ENCODE assay signal across 1 cellular context in the genomic region with DNA sequence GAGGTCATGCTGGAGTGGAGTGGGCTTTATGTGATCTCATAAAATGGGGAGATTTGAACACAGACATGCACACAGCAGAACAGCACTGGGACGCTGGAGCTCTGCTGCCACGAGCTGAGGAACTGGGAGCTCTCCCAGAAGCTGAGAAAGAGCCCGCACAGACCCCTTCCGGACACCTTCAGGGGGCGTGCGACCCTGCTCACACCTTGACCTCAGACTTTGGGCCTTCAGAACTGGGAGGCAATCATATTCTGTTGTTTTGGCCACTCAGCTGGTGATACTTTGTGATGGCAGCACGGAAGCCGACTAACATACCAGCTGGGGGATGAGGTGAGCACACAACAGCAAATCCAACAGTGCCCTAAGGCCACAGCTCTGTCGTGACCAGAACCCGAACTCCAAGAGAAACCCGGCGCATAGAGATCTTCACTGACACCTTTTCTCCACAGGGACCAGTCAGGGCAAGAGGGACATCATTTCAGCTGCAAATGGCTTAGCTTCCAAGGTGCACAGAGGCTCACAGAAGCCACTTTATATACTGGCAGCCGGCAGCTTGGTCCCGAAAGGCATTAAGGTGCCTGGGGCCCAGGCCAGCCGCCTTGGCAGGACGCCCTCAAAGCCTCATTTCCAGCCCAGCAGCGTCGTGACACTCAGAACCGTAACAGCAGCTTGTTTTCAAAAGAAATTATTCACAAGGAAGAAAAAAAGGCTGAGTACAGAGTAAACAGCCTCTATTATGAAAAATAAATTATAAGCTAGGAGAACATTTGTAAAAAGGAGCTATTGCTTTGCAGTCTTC.
TF ChIP-seq lines count a peak whose summit lies in the region.

No MANE protein-coding gene starts in this region.

TF ChIP-seq in K562, 482 proteins besides CTCF, POLR2A, EP300 and RAD21 (continued from another document):
- TF ChIP-seq RFX7 (CRISPR knock-in tag; IDR thresholded peaks at IDR 0.05) (no peak), HMG20A (CRISPR knock-in tag; conservative IDR thresholded peaks at IDR 0.05) (no peak), CCNT2 (IDR thresholded peaks at IDR 0.05; ENCODE audit: borderline replicate concordance, extremely low read depth, insufficient read length, low read depth, low read length) (no peak), SIN3A (IDR thresholded peaks at IDR 0.05; ENCODE audit: borderline replicate concordance in 2 of 2, control insufficient read depth in 1 of 2, low read depth in 2 of 2, low read length in 2 of 2) (no peak), SAFB2 (IDR thresholded peaks at IDR 0.05; ENCODE audit: borderline replicate concordance, low read depth, low read length, severe bottlenecking) (no peak), TAF1 (IDR thresholded peaks at IDR 0.05; ENCODE audit: control insufficient read depth, extremely low read depth, insufficient read depth, low read length, severe bottlenecking) (no peak), PHTF2 (CRISPR knock-in tag; IDR thresholded peaks at IDR 0.05) (no peak), ATF7 (IDR thresholded peaks at IDR 0.05) (no peak)
- TF ChIP-seq, protein P1, sequence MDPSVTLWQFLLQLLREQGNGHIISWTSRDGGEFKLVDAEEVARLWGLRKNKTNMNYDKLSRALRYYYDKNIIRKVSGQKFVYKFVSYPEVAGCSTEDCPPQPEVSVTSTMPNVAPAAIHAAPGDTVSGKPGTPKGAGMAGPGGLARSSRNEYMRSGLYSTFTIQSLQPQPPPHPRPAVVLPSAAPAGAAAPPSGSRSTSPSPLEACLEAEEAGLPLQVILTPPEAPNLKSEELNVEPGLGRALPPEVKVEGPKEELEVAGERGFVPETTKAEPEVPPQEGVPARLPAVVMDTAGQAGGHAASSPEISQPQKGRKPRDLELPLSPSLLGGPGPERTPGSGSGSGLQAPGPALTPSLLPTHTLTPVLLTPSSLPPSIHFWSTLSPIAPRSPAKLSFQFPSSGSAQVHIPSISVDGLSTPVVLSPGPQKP (CRISPR knock-in tag; IDR thresholded peaks at IDR 0.05): no peak
- TF ChIP-seq, protein P2, sequence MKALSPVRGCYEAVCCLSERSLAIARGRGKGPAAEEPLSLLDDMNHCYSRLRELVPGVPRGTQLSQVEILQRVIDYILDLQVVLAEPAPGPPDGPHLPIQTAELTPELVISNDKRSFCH (CRISPR knock-in tag; IDR thresholded peaks at IDR 0.05): no peak
- TF ChIP-seq, protein P2 (tag; IDR thresholded peaks at IDR 0.05): no peak
